10 cellular contexts compared by ENCODE assay signal in genomic region chr9:70111641-70112236, GRCh38.
DNase-seq lines count a peak whose midpoint lies in the region; ATAC-seq, FAIRE-seq and TF ChIP-seq lines count a peak whose summit lies in the region.
"Had no signal": no experiment of that assay in that cellular context is flagged by ENCODE, and none has a peak within 500 bp of the region (broad histone marks: within the 10 kb centered on the region; RNA-seq: fewer than 3 reads in every experiment).

No MANE protein-coding gene starts in this region.

- WGBS in HepG2 (ENCODE audit: low lambda C conversion rate) = 14% methylated on average over 5 of the region's 5 CpGs
- WGBS in right lobe of liver (ENCODE audit: insufficient coverage, low coverage, low lambda C conversion rate, missing lambda C conversion rate) = 52% methylated on average over 5 of the region's 5 CpGs

- H3K9me3 ChIP-seq in HepG2 (ENCODE audit: low read length) (no peaks in the 10 kb centered on the region), right lobe of liver (no peaks in the 10 kb centered on the region)
- H3K9me3 ChIP-seq: lower lobe of right lung had no signal

- in situ Hi-C loops in HepG2 (cut with HindIII; ENCODE audit: extremely low pct_ligation_motif_present, low pct_unique_long_range_greater_than_20kb) (loop anchor here (5.0 kb wide), 1 partner anchor 139 kb away; no protein-coding TSS in a partner anchor), SK-MEL-5 (cut with HindIII; ENCODE audit: low pct_unique_long_range_greater_than_20kb, low sequenced_read_pairs) (loop anchor here (25.0 kb wide), 1 partner anchor 149 kb away; no protein-coding TSS in a partner anchor)

- no peak overlapping the region for H2AFZ ChIP-seq in HepG2 (ENCODE audit: low read length)

- CTCF ChIA-PET in HepG2 (lab: Yijun Ruan, JAX; ENCODE audit: low intra/inter-chr PET ratio, low total read pairs) = interaction anchor here (1.7 to 2.4 kb wide), 2 partner anchors 139 to 140 kb away, joined by 10 to 13 read pairs; no protein-coding TSS in a partner anchor

- peaks cover 28% of the 10 kb centered on the region for H3K4me1 ChIP-seq in HepG2 (ENCODE audit: insufficient read depth, low read length)
- no peaks in the 10 kb centered on the region for H3K4me1 ChIP-seq in right lobe of liver

- intact Hi-C loops in HepG2 (cut with micrococcal nuclease; ENCODE audit: unreplicated experiment) = loop anchor here (5.0 kb wide), 1 partner anchor 116 kb away; no protein-coding TSS in a partner anchor
- intact Hi-C loops in right lobe of liver (cut with DNase I) = loop anchor here (5.0 kb wide), 2 partner anchors 139 to 144 kb away; no protein-coding TSS in a partner anchor

- no TSS peak for BruUV-seq in HepG2 (replicated peaks; lab: Mats Ljungman, UMichigan)

- DNase-seq in HepG2 (ENCODE audit: low spot score) = peak; percentile 22
- DNase-seq in right lobe of liver = no peak
- DNase-seq in SK-MEL-5 (ENCODE audit: low read depth, low spot score) = peak; percentile 22
- peak; percentile 17 for DNase-seq in glomerular visceral epithelial cell (ENCODE audit: extremely low spot score)
- no peak for DNase-seq in activated gamma-delta T cell treated with Interleukin-2 at 50 U/mL for 16 hours
- DNase-seq: foreskin melanocyte had no signal

- H3K4me2 ChIP-seq in HepG2 (ENCODE audit: low read depth, low read length) = peak overlapping the region; percentile 40; the same call in 1 of the 2 replicates

- H3K27me3 ChIP-seq in HepG2 (ENCODE audit: control insufficient read depth in 1 of 2, insufficient read depth in 2 of 2, low read length in 2 of 2) (peaks cover 0 to 8% of the 10 kb centered on the region in 2 experiments; a peak in 2 of 5 replicates), right lobe of liver (no peaks in the 10 kb centered on the region)

- peak; percentile 70 for ATAC-seq in HepG2
- ATAC-seq in right lobe of liver = no peak
- ATAC-seq in HG03196 (IDR thresholded peaks at IDR 0.05; ENCODE audit: unreplicated experiment) = no peak
- ATAC-seq in GM21737 (IDR thresholded peaks at IDR 0.05; ENCODE audit: unreplicated experiment) = no peak
- no peak for ATAC-seq in HG03457 (IDR thresholded peaks at IDR 0.05; ENCODE audit: unreplicated experiment)

- H3K27ac ChIP-seq in HepG2 (ENCODE audit: extremely low read length, insufficient read depth, low read length) (no peak overlapping the region), right lobe of liver (no peak overlapping the region)
- H3K27ac ChIP-seq: lower lobe of right lung had no signal

- H4K20me1 ChIP-seq in HepG2 (ENCODE audit: insufficient read depth, low read length) = no peaks in the 10 kb centered on the region

- no peaks in the 10 kb centered on the region for H3K79me2 ChIP-seq in HepG2 (ENCODE audit: insufficient read depth, low read length)

- TF ChIP-seq CTCF in HepG2 (CRISPR knock-in tag; IDR thresholded peaks at IDR 0.05) (no peak), right lobe of liver (IDR thresholded peaks at IDR 0.05) (no peak)

- no peak overlapping the region for H3K4me3 ChIP-seq in HepG2 (replicated peaks in 1 of 3; ENCODE audit: insufficient read depth in 1 of 3, low read depth in 2 of 3, low read length in 3 of 3)
- no peak overlapping the region for H3K4me3 ChIP-seq in right lobe of liver
- H3K4me3 ChIP-seq: lower lobe of right lung had no signal

- POLR2A ChIA-PET in HepG2 (lab: Yijun Ruan, JAX) = no interaction called here

- no peak for TF ChIP-seq RAD21 in HepG2 (CRISPR knock-in tag; IDR thresholded peaks at IDR 0.05)

- no peak for TF ChIP-seq EP300 in HepG2 (IDR thresholded peaks at IDR 0.05; ENCODE audit: low read depth in 2 of 2, low read length in 2 of 2)
- no peak for TF ChIP-seq EP300 in HepG2 (CRISPR knock-in tag; IDR thresholded peaks at IDR 0.05; ENCODE audit: borderline replicate concordance)

- H3K36me3 ChIP-seq in HepG2 (replicated peaks in 1 of 2; ENCODE audit: control insufficient read depth in 1 of 2, insufficient read depth in 2 of 2, low read length in 2 of 2) = no peaks in the 10 kb centered on the region
- H3K36me3 ChIP-seq in right lobe of liver = no peaks in the 10 kb centered on the region

- TF ChIP-seq POLR2A in HepG2 (IDR thresholded peaks at IDR 0.05; ENCODE audit: insufficient read depth in 1 of 2, low read depth in 2 of 2, low read length in 2 of 2) (no peak), right lobe of liver (IDR thresholded peaks at IDR 0.05) (no peak)

- FAIRE-seq in HepG2 (lab: Jason Lieb, UNC) = no peak

- H3K9ac ChIP-seq in HepG2 (ENCODE audit: insufficient read depth, low read depth, low read length) = no peak overlapping the region

TF ChIP-seq in HepG2, 621 proteins besides CTCF, POLR2A, EP300 and RAD21 (continues in another document):
- no peak for TF ChIP-seq KLF9 (CRISPR knock-in tag; IDR thresholded peaks at IDR 0.05; ENCODE audit: low read depth)
- TF ChIP-seq ZNF644 (CRISPR knock-in tag; IDR thresholded peaks at IDR 0.05; ENCODE audit: low read depth) = 0 out of 2 replicates have a peak, but pooled peaks have one; percentile 30
- peak; percentile 32; the same call in 1 of the 2 replicates for TF ChIP-seq SP5 (CRISPR knock-in tag; IDR thresholded peaks at IDR 0.05; ENCODE audit: borderline replicate concordance, low read depth)
- 0 out of 2 replicates have a peak, but pooled peaks have one; percentile 29 for TF ChIP-seq FOXA3 (CRISPR knock-in tag; IDR thresholded peaks at IDR 0.05)
- TF ChIP-seq EHMT2 (IDR thresholded peaks at IDR 0.05; ENCODE audit: borderline replicate concordance, low read depth, low read length) = no peak
- TF ChIP-seq PBX2 (CRISPR knock-in tag; IDR thresholded peaks at IDR 0.05) = no peak
- no peak for TF ChIP-seq SOX13 (IDR thresholded peaks at IDR 0.05)
- TF ChIP-seq SOX13 (CRISPR knock-in tag; conservative IDR thresholded peaks at IDR 0.05 in 1 of 2, IDR thresholded peaks at IDR 0.05 in 1 of 2) = peak in 1 of 2 experiments; percentile 55; a peak in 1 of 4 replicates
- 0 out of 2 replicates have a peak, but pooled peaks have one; percentile 19 for TF ChIP-seq ZGPAT (CRISPR knock-in tag; IDR thresholded peaks at IDR 0.05)
- no peak for TF ChIP-seq BCL6 (CRISPR knock-in tag; IDR thresholded peaks at IDR 0.05)
- no peak for TF ChIP-seq ZNF275 (CRISPR knock-in tag; IDR thresholded peaks at IDR 0.05; ENCODE audit: borderline replicate concordance)
- no peak for TF ChIP-seq CBX1 (IDR thresholded peaks at IDR 0.05; ENCODE audit: low read depth)
- no peak for TF ChIP-seq PBX3 (CRISPR knock-in tag; IDR thresholded peaks at IDR 0.05; ENCODE audit: borderline replicate concordance)
- no peak for TF ChIP-seq PRPF4 (IDR thresholded peaks at IDR 0.05; ENCODE audit: low read depth, low read length, poor library complexity, severe bottlenecking)
- no peak for TF ChIP-seq ZBTB37 (CRISPR knock-in tag; IDR thresholded peaks at IDR 0.05)
- no peak for TF ChIP-seq EED (CRISPR knock-in tag; IDR thresholded peaks at IDR 0.05)
- TF ChIP-seq ZFP36L2 (CRISPR knock-in tag; IDR thresholded peaks at IDR 0.05) = no peak

Comparison
In these comparisons a context has a peak if more than half of its experiments do, and no peak if none do; other contexts are left out.
1. DNase-seq: peak in HepG2 (single experiment), SK-MEL-5 (single experiment) and glomerular visceral epithelial cell (single experiment); none in right lobe of liver (0 of 3) and activated gamma-delta T cell treated with Interleukin-2 at 50 U/mL for 16 hours (single experiment).